1 cellular context compared by ENCODE assay signal in genomic region chr22:29883045-29883830, GRCh38.
TF ChIP-seq lines count a peak whose summit lies in the region.

Gene MTMR3, plus strand, starts transcription at chr22:29883174. Its CDS starts 87,886 bp downstream, at chr22:29971060.

TF ChIP-seq in H1, 55 proteins besides CTCF, POLR2A, EP300 and RAD21 (continued from another document):
- TF ChIP-seq SIRT6 (IDR thresholded peaks at IDR 0.05; ENCODE audit: low read length) (no peak), CHD7 (IDR thresholded peaks at IDR 0.05; ENCODE audit: insufficient replicate concordance, low read length) (no peak), E2F6 (IDR thresholded peaks at IDR 0.05) (no peak), ASH2L (IDR thresholded peaks at IDR 0.05; ENCODE audit: low read length) (peak; percentile 97), TBP (IDR thresholded peaks at IDR 0.05; ENCODE audit: low read depth, low read length) (no peak; the same call in 1 of the 2 replicates), POLR2AphosphoS5 (IDR thresholded peaks at IDR 0.05; ENCODE audit: low read depth, low read length) (peak; percentile 26; the same call in 1 of the 2 replicates), RBBP5 (IDR thresholded peaks at IDR 0.05; ENCODE audit: borderline replicate concordance, low read depth, low read length) (peak; percentile 79; the same call in 1 of the 2 replicates), MAX (IDR thresholded peaks at IDR 0.05) (0 out of 2 replicates have a peak, but pooled peaks have one; percentile 8), KDM4A (IDR thresholded peaks at IDR 0.05; ENCODE audit: low read depth, low read length, severe bottlenecking) (peak; percentile 66), PHF8 (conservative IDR thresholded peaks at IDR 0.05; ENCODE audit: low read depth, low read length) (peak; percentile 79), SIX5 (IDR thresholded peaks at IDR 0.05; ENCODE audit: low read depth, low read length) (no peak)
TF ChIP-seq in H1: peak in this region for 10.
